In the genomic region with DNA sequence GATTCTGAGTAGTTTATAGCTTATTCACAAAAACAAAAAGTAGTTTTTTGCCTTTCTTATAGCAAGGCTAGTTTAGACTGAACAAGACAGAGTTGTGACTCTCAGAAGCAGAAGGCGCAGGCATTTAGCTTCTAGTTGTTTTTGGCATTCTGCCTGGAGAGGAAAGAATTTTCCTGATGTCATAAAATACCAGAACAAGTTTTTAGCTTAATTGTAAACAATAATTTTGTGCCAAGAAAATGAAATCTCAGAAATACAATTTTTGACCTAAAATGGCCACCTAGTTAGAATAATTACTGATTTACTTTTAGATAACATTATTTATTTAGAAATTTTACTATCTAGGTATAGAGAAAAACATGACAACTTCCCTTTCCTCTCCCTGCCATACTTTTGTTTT, we compare ENCODE assay signal across 1 cellular context.
TF ChIP-seq lines count a peak whose summit lies in the region.

No MANE protein-coding gene starts in this region.

TF ChIP-seq in HEK293, 187 proteins besides CTCF, POLR2A, EP300 and RAD21 (continued from another document and continues in another):
- TF ChIP-seq, protein P1, sequence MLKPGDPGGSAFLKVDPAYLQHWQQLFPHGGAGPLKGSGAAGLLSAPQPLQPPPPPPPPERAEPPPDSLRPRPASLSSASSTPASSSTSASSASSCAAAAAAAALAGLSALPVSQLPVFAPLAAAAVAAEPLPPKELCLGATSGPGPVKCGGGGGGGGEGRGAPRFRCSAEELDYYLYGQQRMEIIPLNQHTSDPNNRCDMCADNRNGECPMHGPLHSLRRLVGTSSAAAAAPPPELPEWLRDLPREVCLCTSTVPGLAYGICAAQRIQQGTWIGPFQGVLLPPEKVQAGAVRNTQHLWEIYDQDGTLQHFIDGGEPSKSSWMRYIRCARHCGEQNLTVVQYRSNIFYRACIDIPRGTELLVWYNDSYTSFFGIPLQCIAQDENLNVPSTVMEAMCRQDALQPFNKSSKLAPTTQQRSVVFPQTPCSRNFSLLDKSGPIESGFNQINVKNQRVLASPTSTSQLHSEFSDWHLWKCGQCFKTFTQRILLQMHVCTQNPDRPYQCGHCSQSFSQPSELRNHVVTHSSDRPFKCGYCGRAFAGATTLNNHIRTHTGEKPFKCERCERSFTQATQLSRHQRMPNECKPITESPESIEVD (tag by site-specific recombination; IDR thresholded peaks at IDR 0.05) = peak; percentile 100
- TF ChIP-seq KLF8 (tag by site-specific recombination; IDR thresholded peaks at IDR 0.05) (no peak), ZNF621 (tag by site-specific recombination; IDR thresholded peaks at IDR 0.05) (no peak), ZNF561 (tag by site-specific recombination; IDR thresholded peaks at IDR 0.05; ENCODE audit: borderline replicate concordance) (0 out of 2 replicates have a peak, but pooled peaks have one; percentile 34), ZNF121 (tag by site-specific recombination; IDR thresholded peaks at IDR 0.05) (no peak), ZNF184 (tag by site-specific recombination; IDR thresholded peaks at IDR 0.05) (0 out of 2 replicates have a peak, but pooled peaks have one; percentile 46), ZNF426 (tag by site-specific recombination; IDR thresholded peaks at IDR 0.05) (no peak), ZNF169 (tag by site-specific recombination; IDR thresholded peaks at IDR 0.05) (no peak), ZFP69B (tag by site-specific recombination; IDR thresholded peaks at IDR 0.05) (no peak), ZNF274 (IDR thresholded peaks at IDR 0.05; ENCODE audit: low read length) (no peak), ZNF274 (tag by site-specific recombination; IDR thresholded peaks at IDR 0.05; ENCODE audit: borderline replicate concordance) (no peak), ZNF324 (tag by site-specific recombination; IDR thresholded peaks at IDR 0.05) (no peak), ZNF626 (tag by site-specific recombination; IDR thresholded peaks at IDR 0.05) (0 out of 2 replicates have a peak, but pooled peaks have one; percentile 21), HOXA7 (CRISPR knock-in tag; IDR thresholded peaks at IDR 0.05; ENCODE audit: borderline replicate concordance) (no peak), ZNF202 (tag by site-specific recombination; IDR thresholded peaks at IDR 0.05; ENCODE audit: borderline replicate concordance) (no peak), ZNF112 (tag by site-specific recombination; IDR thresholded peaks at IDR 0.05) (no peak), FEZF1 (tag by site-specific recombination; IDR thresholded peaks at IDR 0.05) (peak; percentile 45; the same call in 1 of the 2 replicates), ZNF791 (tag by site-specific recombination; IDR thresholded peaks at IDR 0.05) (no peak), ZNF223 (tag by site-specific recombination; IDR thresholded peaks at IDR 0.05) (no peak), RBAK (tag by site-specific recombination; IDR thresholded peaks at IDR 0.05) (no peak)
- TF ChIP-seq, protein P2, sequence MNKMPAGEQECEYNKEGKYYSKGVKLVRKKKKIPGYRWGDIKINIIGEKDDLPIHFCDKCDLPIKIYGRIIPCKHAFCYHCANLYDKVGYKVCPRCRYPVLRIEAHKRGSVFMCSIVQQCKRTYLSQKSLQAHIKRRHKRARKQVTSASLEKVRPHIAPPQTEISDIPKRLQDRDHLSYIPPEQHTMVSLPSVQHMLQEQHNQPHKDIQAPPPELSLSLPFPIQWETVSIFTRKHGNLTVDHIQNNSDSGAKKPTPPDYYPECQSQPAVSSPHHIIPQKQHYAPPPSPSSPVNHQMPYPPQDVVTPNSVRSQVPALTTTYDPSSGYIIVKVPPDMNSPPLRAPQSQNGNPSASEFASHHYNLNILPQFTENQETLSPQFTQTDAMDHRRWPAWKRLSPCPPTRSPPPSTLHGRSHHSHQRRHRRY (tag by site-specific recombination; IDR thresholded peaks at IDR 0.05) = no peak
- TF ChIP-seq, protein P3, sequence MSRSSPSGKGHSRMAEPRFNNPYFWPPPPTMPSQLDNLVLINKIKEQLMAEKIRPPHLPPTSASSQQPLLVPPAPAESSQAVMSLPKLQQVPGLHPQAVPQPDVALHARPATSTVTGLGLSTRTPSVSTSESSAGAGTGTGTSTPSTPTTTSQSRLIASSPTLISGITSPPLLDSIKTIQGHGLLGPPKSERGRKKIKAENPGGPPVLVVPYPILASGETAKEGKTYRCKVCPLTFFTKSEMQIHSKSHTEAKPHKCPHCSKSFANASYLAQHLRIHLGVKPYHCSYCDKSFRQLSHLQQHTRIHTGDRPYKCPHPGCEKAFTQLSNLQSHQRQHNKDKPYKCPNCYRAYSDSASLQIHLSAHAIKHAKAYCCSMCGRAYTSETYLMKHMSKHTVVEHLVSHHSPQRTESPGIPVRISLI (tag by site-specific recombination; IDR thresholded peaks at IDR 0.05) = 0 out of 2 replicates have a peak, but pooled peaks have one; percentile 72
- TF ChIP-seq, protein P4, sequence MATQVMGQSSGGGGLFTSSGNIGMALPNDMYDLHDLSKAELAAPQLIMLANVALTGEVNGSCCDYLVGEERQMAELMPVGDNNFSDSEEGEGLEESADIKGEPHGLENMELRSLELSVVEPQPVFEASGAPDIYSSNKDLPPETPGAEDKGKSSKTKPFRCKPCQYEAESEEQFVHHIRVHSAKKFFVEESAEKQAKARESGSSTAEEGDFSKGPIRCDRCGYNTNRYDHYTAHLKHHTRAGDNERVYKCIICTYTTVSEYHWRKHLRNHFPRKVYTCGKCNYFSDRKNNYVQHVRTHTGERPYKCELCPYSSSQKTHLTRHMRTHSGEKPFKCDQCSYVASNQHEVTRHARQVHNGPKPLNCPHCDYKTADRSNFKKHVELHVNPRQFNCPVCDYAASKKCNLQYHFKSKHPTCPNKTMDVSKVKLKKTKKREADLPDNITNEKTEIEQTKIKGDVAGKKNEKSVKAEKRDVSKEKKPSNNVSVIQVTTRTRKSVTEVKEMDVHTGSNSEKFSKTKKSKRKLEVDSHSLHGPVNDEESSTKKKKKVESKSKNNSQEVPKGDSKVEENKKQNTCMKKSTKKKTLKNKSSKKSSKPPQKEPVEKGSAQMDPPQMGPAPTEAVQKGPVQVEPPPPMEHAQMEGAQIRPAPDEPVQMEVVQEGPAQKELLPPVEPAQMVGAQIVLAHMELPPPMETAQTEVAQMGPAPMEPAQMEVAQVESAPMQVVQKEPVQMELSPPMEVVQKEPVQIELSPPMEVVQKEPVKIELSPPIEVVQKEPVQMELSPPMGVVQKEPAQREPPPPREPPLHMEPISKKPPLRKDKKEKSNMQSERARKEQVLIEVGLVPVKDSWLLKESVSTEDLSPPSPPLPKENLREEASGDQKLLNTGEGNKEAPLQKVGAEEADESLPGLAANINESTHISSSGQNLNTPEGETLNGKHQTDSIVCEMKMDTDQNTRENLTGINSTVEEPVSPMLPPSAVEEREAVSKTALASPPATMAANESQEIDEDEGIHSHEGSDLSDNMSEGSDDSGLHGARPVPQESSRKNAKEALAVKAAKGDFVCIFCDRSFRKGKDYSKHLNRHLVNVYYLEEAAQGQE (tag by site-specific recombination; IDR thresholded peaks at IDR 0.05) = no peak
- TF ChIP-seq, protein P5, sequence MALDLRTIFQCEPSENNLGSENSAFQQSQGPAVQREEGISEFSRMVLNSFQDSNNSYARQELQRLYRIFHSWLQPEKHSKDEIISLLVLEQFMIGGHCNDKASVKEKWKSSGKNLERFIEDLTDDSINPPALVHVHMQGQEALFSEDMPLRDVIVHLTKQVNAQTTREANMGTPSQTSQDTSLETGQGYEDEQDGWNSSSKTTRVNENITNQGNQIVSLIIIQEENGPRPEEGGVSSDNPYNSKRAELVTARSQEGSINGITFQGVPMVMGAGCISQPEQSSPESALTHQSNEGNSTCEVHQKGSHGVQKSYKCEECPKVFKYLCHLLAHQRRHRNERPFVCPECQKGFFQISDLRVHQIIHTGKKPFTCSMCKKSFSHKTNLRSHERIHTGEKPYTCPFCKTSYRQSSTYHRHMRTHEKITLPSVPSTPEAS (tag by site-specific recombination; IDR thresholded peaks at IDR 0.05) = no peak
- TF ChIP-seq, protein P6, sequence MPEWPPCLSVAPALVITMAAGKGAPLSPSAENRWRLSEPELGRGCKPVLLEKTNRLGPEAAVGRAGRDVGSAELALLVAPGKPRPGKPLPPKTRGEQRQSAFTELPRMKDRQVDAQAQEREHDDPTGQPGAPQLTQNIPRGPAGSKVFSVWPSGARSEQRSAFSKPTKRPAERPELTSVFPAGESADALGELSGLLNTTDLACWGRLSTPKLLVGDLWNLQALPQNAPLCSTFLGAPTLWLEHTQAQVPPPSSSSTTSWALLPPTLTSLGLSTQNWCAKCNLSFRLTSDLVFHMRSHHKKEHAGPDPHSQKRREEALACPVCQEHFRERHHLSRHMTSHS (tag by site-specific recombination; IDR thresholded peaks at IDR 0.05) = no peak
- TF ChIP-seq, protein P7, sequence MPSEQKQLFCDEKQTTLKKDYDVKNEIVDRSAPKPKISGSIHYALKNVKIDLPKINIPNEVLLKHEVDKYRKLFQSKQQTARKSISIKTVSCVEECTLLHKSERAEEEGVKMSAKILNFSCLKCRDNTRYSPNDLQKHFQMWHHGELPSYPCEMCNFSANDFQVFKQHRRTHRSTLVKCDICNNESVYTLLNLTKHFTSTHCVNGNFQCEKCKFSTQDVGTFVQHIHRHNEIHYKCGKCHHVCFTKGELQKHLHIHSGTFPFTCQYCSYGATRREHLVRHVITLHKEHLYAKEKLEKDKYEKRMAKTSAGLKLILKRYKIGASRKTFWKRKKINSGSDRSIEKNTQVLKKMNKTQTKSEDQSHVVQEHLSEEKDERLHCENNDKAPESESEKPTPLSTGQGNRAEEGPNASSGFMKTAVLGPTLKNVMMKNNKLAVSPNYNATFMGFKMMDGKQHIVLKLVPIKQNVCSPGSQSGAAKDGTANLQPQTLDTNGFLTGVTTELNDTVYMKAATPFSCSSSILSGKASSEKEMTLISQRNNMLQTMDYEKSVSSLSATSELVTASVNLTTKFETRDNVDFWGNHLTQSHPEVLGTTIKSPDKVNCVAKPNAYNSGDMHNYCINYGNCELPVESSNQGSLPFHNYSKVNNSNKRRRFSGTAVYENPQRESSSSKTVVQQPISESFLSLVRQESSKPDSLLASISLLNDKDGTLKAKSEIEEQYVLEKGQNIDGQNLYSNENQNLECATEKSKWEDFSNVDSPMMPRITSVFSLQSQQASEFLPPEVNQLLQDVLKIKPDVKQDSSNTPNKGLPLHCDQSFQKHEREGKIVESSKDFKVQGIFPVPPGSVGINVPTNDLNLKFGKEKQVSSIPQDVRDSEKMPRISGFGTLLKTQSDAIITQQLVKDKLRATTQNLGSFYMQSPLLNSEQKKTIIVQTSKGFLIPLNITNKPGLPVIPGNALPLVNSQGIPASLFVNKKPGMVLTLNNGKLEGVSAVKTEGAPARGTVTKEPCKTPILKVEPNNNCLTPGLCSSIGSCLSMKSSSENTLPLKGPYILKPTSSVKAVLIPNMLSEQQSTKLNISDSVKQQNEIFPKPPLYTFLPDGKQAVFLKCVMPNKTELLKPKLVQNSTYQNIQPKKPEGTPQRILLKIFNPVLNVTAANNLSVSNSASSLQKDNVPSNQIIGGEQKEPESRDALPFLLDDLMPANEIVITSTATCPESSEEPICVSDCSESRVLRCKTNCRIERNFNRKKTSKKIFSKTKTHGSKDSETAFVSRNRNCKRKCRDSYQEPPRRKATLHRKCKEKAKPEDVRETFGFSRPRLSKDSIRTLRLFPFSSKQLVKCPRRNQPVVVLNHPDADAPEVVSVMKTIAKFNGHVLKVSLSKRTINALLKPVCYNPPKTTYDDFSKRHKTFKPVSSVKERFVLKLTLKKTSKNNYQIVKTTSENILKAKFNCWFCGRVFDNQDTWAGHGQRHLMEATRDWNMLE (tag by site-specific recombination; conservative IDR thresholded peaks at IDR 0.05; ENCODE audit: low read depth) = no peak
- TF ChIP-seq, protein P8, sequence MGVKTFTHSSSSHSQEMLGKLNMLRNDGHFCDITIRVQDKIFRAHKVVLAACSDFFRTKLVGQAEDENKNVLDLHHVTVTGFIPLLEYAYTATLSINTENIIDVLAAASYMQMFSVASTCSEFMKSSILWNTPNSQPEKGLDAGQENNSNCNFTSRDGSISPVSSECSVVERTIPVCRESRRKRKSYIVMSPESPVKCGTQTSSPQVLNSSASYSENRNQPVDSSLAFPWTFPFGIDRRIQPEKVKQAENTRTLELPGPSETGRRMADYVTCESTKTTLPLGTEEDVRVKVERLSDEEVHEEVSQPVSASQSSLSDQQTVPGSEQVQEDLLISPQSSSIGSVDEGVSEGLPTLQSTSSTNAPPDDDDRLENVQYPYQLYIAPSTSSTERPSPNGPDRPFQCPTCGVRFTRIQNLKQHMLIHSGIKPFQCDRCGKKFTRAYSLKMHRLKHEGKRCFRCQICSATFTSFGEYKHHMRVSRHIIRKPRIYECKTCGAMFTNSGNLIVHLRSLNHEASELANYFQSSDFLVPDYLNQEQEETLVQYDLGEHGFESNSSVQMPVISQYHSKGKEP (tag by site-specific recombination; IDR thresholded peaks at IDR 0.05) = no peak; the same call in 1 of the 2 replicates
- TF ChIP-seq, protein P9, sequence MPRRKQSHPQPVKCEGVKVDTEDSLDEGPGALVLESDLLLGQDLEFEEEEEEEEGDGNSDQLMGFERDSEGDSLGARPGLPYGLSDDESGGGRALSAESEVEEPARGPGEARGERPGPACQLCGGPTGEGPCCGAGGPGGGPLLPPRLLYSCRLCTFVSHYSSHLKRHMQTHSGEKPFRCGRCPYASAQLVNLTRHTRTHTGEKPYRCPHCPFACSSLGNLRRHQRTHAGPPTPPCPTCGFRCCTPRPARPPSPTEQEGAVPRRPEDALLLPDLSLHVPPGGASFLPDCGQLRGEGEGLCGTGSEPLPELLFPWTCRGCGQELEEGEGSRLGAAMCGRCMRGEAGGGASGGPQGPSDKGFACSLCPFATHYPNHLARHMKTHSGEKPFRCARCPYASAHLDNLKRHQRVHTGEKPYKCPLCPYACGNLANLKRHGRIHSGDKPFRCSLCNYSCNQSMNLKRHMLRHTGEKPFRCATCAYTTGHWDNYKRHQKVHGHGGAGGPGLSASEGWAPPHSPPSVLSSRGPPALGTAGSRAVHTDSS (tag by site-specific recombination; IDR thresholded peaks at IDR 0.05) = no peak
- TF ChIP-seq, protein P10, sequence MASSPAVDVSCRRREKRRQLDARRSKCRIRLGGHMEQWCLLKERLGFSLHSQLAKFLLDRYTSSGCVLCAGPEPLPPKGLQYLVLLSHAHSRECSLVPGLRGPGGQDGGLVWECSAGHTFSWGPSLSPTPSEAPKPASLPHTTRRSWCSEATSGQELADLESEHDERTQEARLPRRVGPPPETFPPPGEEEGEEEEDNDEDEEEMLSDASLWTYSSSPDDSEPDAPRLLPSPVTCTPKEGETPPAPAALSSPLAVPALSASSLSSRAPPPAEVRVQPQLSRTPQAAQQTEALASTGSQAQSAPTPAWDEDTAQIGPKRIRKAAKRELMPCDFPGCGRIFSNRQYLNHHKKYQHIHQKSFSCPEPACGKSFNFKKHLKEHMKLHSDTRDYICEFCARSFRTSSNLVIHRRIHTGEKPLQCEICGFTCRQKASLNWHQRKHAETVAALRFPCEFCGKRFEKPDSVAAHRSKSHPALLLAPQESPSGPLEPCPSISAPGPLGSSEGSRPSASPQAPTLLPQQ (tag by site-specific recombination; IDR thresholded peaks at IDR 0.05) = no peak
- TF ChIP-seq, protein P11, sequence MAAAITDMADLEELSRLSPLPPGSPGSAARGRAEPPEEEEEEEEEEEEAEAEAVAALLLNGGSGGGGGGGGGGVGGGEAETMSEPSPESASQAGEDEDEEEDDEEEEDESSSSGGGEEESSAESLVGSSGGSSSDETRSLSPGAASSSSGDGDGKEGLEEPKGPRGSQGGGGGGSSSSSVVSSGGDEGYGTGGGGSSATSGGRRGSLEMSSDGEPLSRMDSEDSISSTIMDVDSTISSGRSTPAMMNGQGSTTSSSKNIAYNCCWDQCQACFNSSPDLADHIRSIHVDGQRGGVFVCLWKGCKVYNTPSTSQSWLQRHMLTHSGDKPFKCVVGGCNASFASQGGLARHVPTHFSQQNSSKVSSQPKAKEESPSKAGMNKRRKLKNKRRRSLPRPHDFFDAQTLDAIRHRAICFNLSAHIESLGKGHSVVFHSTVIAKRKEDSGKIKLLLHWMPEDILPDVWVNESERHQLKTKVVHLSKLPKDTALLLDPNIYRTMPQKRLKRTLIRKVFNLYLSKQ (tag by site-specific recombination; IDR thresholded peaks at IDR 0.05; ENCODE audit: borderline replicate concordance) = no peak
